ENCODE assay signal across 29 cellular contexts in the genomic region with DNA sequence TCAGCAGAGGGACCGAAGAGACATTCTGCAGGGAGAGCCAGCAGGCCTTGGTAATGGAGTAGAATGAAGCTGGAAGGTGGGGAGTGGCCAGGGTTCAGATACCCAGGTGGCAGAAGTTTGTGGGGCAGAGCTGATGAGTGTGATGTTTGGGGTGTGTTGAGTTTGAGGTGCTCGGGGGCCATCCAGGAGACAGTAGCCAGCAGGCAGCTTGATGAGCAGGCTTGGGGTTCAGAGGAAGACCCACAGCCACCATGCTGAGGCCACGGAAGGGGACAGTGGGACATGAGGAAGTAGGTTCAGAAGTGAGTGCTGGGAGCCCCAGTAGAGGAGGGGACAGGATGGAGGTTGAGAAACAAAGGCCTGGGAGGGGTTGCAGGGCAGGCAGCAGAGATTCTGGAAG. TPM values are rescaled to one million over a fixed set of nuclear protein-coding genes. Genes with fewer than 3 reads are reported as not detected.
"Had no signal": no experiment of that assay in that cellular context is flagged by ENCODE, and none has a peak within 500 bp of the region (broad histone marks: within the 10 kb centered on the region; RNA-seq: fewer than 3 reads in every experiment).

No MANE protein-coding gene starts in this region.

- DNase-seq: activated CD4-positive, alpha-beta memory T cell treated with anti-CD3 and anti-CD28 coated beads, Interleukin-2, amount 10 ng/mL, durations not matched to agents 7 days and 5 days; activated CD4-positive, alpha-beta T cell treated with anti-CD3 and anti-CD28 coated beads for 36 hours; activated CD4-positive, alpha-beta T cell treated with anti-CD3 and anti-CD28 coated beads, Interleukin-2, amount 50 U/mL, for 1 hour; activated gamma-delta T cell; activated naive CD4-positive, alpha-beta T cell treated with anti-CD3 and anti-CD28 coated beads for 36 hours; activated T-cell treated with anti-CD3 and anti-CD28 coated beads for 4 hours; activated T-cell treated with anti-CD3 and anti-CD28 coated beads, Interleukin-2, amount 50 U/mL, for 48 hours; amygdala; brain microvascular endothelial cell; IMR-90; Kasumi-1; KBM-7; NCI-H1092; NCI-H1417; NCI-H1930; NCI-H2171; NCI-H2227 treated with DMSO at 0.1 percent for 48 hours; NCI-H526; NCI-H774; SJCRH30; SK-N-SH; T-helper 1 cell had no signal

- H3K36me3 Mint-ChIP-seq: activated naive CD8-positive, alpha-beta T cell had no signal

- H3K4me3 Mint-ChIP-seq: activated CD4-positive, alpha-beta memory T cell treated with anti-CD3 and anti-CD28 coated beads, Interleukin-2, amount 10 ng/mL, durations not matched to agents 7 days and 5 days; activated CD4-positive, alpha-beta T cell treated with anti-CD3 and anti-CD28 coated beads for 36 hours; activated naive CD4-positive, alpha-beta T cell treated with anti-CD3 and anti-CD28 coated beads for 36 hours; activated naive CD8-positive, alpha-beta T cell; activated T-helper 17 cell treated with anti-CD3 and anti-CD28 coated beads, Interleukin-2, amount 50 U/mL, for 72 hours had no signal

- H3K4me2 ChIP-seq: SK-N-SH had no signal

- H3K27ac ChIP-seq: brain microvascular endothelial cell, cardiac muscle cell, SJCRH30, VCaP had no signal

- H3K9me3 Mint-ChIP-seq: activated CD4-positive, alpha-beta memory T cell treated with anti-CD3 and anti-CD28 coated beads, Interleukin-2, amount 10 ng/mL, durations not matched to agents 7 days and 5 days; activated naive CD4-positive, alpha-beta T cell treated with anti-CD3 and anti-CD28 coated beads for 36 hours; activated T-helper 17 cell treated with anti-CD3 and anti-CD28 coated beads, Interleukin-2, amount 50 U/mL, for 72 hours had no signal

- H3K4me1 Mint-ChIP-seq: activated T-helper 17 cell treated with anti-CD3 and anti-CD28 coated beads, Interleukin-2, amount 50 U/mL, for 72 hours had no signal

- H3K9me3 ChIP-seq: SJCRH30, SK-N-SH had no signal

- H3K4me3 ChIP-seq: cardiac muscle cell, SJCRH30 had no signal

- H3K36me3 ChIP-seq: brain microvascular endothelial cell, cardiac muscle cell, SJCRH30 had no signal

- H3K9ac ChIP-seq: SK-N-SH had no signal

- H3K27ac Mint-ChIP-seq: activated CD4-positive, alpha-beta memory T cell treated with anti-CD3 and anti-CD28 coated beads, Interleukin-2, amount 10 ng/mL, durations not matched to agents 7 days and 5 days; activated CD4-positive, alpha-beta T cell treated with anti-CD3 and anti-CD28 coated beads for 36 hours; activated naive CD4-positive, alpha-beta T cell treated with anti-CD3 and anti-CD28 coated beads for 36 hours; activated naive CD8-positive, alpha-beta T cell; activated T-helper 17 cell treated with anti-CD3 and anti-CD28 coated beads, Interleukin-2, amount 50 U/mL, for 72 hours had no signal

- ATAC-seq: activated CD4-positive, alpha-beta T cell treated with anti-CD3 and anti-CD28 coated beads for 36 hours; activated T-helper 17 cell treated with anti-CD3 and anti-CD28 coated beads, Interleukin-2, amount 50 U/mL, for 72 hours had no signal

RNA-seq across cellular contexts. Expression of gene FOXS1, which starts 11.1 kb away (rescaled TPM):
- total RNA-seq: activated CD4-positive, alpha-beta memory T cell treated with anti-CD3 and anti-CD28 coated beads, Interleukin-2, amount 10 ng/mL, durations not matched to agents 7 days and 5 days; activated CD4-positive, alpha-beta T cell treated with anti-CD3 and anti-CD28 coated beads for 36 hours; activated CD8-positive, alpha-beta memory T cell treated with anti-CD3 and anti-CD28 coated beads for 36 hours; activated naive CD4-positive, alpha-beta T cell treated with anti-CD3 and anti-CD28 coated beads for 36 hours; activated T-helper 17 cell treated with anti-CD3 and anti-CD28 coated beads, Interleukin-2, amount 50 U/mL, for 72 hours; IMR-90; NCI-H460; T-helper 2 cell treated with Interferon-gamma antibody and Interleukin-4, amounts not matched to agents 100 ng/mL and 5 ng/mL, for 36 hours had no signal
- polyA plus RNA-seq: IMR-90 had no signal

RNA-seq across cellular contexts. Expression of gene DUSP15, which starts 13.8 kb away (rescaled TPM):
- total RNA-seq: activated CD4-positive, alpha-beta memory T cell treated with anti-CD3 and anti-CD28 coated beads, Interleukin-2, amount 10 ng/mL, durations not matched to agents 7 days and 5 days; activated CD4-positive, alpha-beta T cell treated with anti-CD3 and anti-CD28 coated beads for 36 hours; activated CD8-positive, alpha-beta memory T cell treated with anti-CD3 and anti-CD28 coated beads for 36 hours; activated naive CD4-positive, alpha-beta T cell treated with anti-CD3 and anti-CD28 coated beads for 36 hours; activated T-helper 17 cell treated with anti-CD3 and anti-CD28 coated beads, Interleukin-2, amount 50 U/mL, for 72 hours; IMR-90; NCI-H460; T-helper 2 cell treated with Interferon-gamma antibody and Interleukin-4, amounts not matched to agents 100 ng/mL and 5 ng/mL, for 36 hours had no signal
- polyA plus RNA-seq: IMR-90 had no signal

RNA-seq across cellular contexts. Expression of gene TTLL9, which starts 13.9 kb away (rescaled TPM):
- total RNA-seq: activated CD4-positive, alpha-beta memory T cell treated with anti-CD3 and anti-CD28 coated beads, Interleukin-2, amount 10 ng/mL, durations not matched to agents 7 days and 5 days; activated CD4-positive, alpha-beta T cell treated with anti-CD3 and anti-CD28 coated beads for 36 hours; activated CD8-positive, alpha-beta memory T cell treated with anti-CD3 and anti-CD28 coated beads for 36 hours; activated naive CD4-positive, alpha-beta T cell treated with anti-CD3 and anti-CD28 coated beads for 36 hours; activated T-helper 17 cell treated with anti-CD3 and anti-CD28 coated beads, Interleukin-2, amount 50 U/mL, for 72 hours; IMR-90; NCI-H460; SJCRH30; T-helper 2 cell treated with Interferon-gamma antibody and Interleukin-4, amounts not matched to agents 100 ng/mL and 5 ng/mL, for 36 hours had no signal
- polyA plus RNA-seq: IMR-90 had no signal

RNA-seq across cellular contexts. Expression of gene MYLK2, which starts 37.4 kb away (rescaled TPM):
- polyA plus RNA-seq: cardiac muscle cell had no signal
